18 cellular contexts compared by ENCODE assay signal in genomic region chr4:69242562-69243245, GRCh38. TPM values are rescaled to one million over a fixed set of nuclear protein-coding genes. Genes with fewer than 3 reads are reported as not detected.
"Had no signal": no experiment of that assay in that cellular context is flagged by ENCODE, and none has a peak within 500 bp of the region (broad histone marks: within the 10 kb centered on the region; RNA-seq: fewer than 3 reads in every experiment).

No MANE protein-coding gene starts in this region.

RNA-seq across cellular contexts. Expression of gene UGT2B11, which starts 28.2 kb away (rescaled TPM):
- total RNA-seq: natural killer cell treated with Interleukin-12 subunit alpha and Interleukin-12 subunit beta and Interleukin-15 and Interleukin-18, amount 100 ng/mL, for 72 hours; neural crest cell; omental fat pad; osteocyte; pancreas; posterior vena cava; prostate gland; pulmonary artery endothelial cell; right atrium auricular region; sciatic nerve; smooth muscle cell; spleen; upper lobe of right lung; urinary bladder had no signal
- polyA plus RNA-seq: pancreas, smooth muscle cell, spleen, urinary bladder had no signal

RNA-seq across cellular contexts. Expression of gene UGT2B28, which starts 37.6 kb away (rescaled TPM):
- total RNA-seq: natural killer cell treated with Interleukin-12 subunit alpha and Interleukin-12 subunit beta and Interleukin-15 and Interleukin-18, amount 100 ng/mL, for 72 hours; neural crest cell; omental fat pad; osteocyte; posterior vena cava; prostate gland; pulmonary artery endothelial cell; right atrium auricular region; sciatic nerve; smooth muscle cell; spleen; testis; transverse colon; upper lobe of right lung; urinary bladder; uterus had no signal
- polyA plus RNA-seq: pancreas, smooth muscle cell, spleen, thymus, urinary bladder had no signal
